9 cellular contexts compared by ENCODE assay signal in the genomic region with DNA sequence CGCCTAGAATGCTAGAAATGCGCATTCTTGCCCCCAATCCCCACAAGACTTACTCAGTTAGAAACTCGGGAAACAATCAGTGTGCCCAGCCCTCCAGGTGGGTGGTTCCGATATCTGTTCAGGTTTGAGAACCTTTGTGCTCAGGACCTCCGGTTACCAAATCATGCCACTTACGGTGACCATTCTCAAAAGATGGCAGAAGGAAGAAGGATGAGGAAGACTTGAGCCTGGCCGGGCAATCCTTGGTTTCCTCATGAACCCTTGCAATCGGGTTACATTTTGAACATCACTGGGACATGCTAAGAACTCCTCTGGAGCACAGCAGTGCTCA. TPM values are rescaled to one million over a fixed set of nuclear protein-coding genes. Genes with fewer than 3 reads are reported as not detected.
A peak's percentile ranks its signal among the peaks of the same experiment; 100 is the strongest.
DNase-seq lines count a peak whose midpoint lies in the region; ATAC-seq lines count a peak whose summit lies in the region.
"Had no signal": no experiment of that assay in that cellular context is flagged by ENCODE, and none has a peak within 500 bp of the region (broad histone marks: within the 10 kb centered on the region; RNA-seq: fewer than 3 reads in every experiment).

No MANE protein-coding gene starts in this region.

- peaks cover 43% of the 10 kb centered on the region for H3K4me1 ChIP-seq in effector memory CD4-positive, alpha-beta T cell (ENCODE audit: control insufficient read depth, insufficient read depth, low read length, poor library complexity, severe bottlenecking)

- peak overlapping the region; percentile 74 for H3K4me3 Mint-ChIP-seq in activated CD4-positive, alpha-beta T cell treated with anti-CD3 and anti-CD28 coated beads, Interleukin-2, amount 10 ng/mL, durations not matched to agents 24 days and 14 days
- peak overlapping the region; percentile 74 for H3K4me3 Mint-ChIP-seq in stimulated activated naive CD8-positive, alpha-beta T cell treated with anti-CD3 and anti-CD28 coated beads, Interleukin-15, Interleukin-2, amounts not matched to agents 100 ng/mL and 50 ng/mL, for 24 hours

- H3K9me3 ChIP-seq in MG63 = no peaks in the 10 kb centered on the region
- no peaks in the 10 kb centered on the region for H3K9me3 ChIP-seq in effector memory CD4-positive, alpha-beta T cell (ENCODE audit: control insufficient read depth, low read length)

- peaks cover 1% of the 10 kb centered on the region for H3K36me3 Mint-ChIP-seq in activated CD4-positive, alpha-beta T cell treated with anti-CD3 and anti-CD28 coated beads, Interleukin-2, amount 10 ng/mL, durations not matched to agents 24 days and 14 days (ENCODE audit: low read depth)
- no peaks in the 10 kb centered on the region for H3K36me3 Mint-ChIP-seq in stimulated activated naive CD8-positive, alpha-beta T cell treated with anti-CD3 and anti-CD28 coated beads, Interleukin-15, Interleukin-2, amounts not matched to agents 100 ng/mL and 50 ng/mL, for 24 hours (ENCODE audit: low read depth)

- H3K27me3 Mint-ChIP-seq in activated CD4-positive, alpha-beta T cell treated with anti-CD3 and anti-CD28 coated beads, Interleukin-2, amount 10 ng/mL, durations not matched to agents 24 days and 14 days = peaks cover 1% of the 10 kb centered on the region
- H3K27me3 Mint-ChIP-seq in stimulated activated naive CD8-positive, alpha-beta T cell treated with anti-CD3 and anti-CD28 coated beads, Interleukin-15, Interleukin-2, amounts not matched to agents 100 ng/mL and 50 ng/mL, for 24 hours = peaks cover 18% of the 10 kb centered on the region

- H3K4me3 ChIP-seq in MG63 = peak overlapping the region; percentile 48
- H3K4me3 ChIP-seq in effector memory CD4-positive, alpha-beta T cell (ENCODE audit: insufficient read depth, low read depth, low read length, poor library complexity, severe bottlenecking) = peak overlapping the region; percentile 63

- no peaks in the 10 kb centered on the region for H3K36me3 ChIP-seq in MG63
- H3K36me3 ChIP-seq in effector memory CD4-positive, alpha-beta T cell (ENCODE audit: control insufficient read depth, insufficient read depth, low read length) = no peaks in the 10 kb centered on the region

- no peak for DNase-seq in activated CD4-positive, alpha-beta T cell treated with anti-CD3 and anti-CD28 coated beads, Interleukin-2, amount 10 ng/mL, durations not matched to agents 24 days and 14 days
- no peak for DNase-seq in activated CD4-positive, alpha-beta T cell treated with anti-CD3 and anti-CD28 coated beads for 48 hours
- no peak for DNase-seq in MG63
- DNase-seq in effector memory CD4-positive, alpha-beta T cell = no peak
- no peak for DNase-seq in substantia nigra (lab: John Stamatoyannopoulos, UW)
- DNase-seq: NCI-H2029 treated with DMSO at 0.1 percent for 48 hours had no signal

- no peak for ATAC-seq in HG03039 (IDR thresholded peaks at IDR 0.05; ENCODE audit: unreplicated experiment)
- ATAC-seq in HG03159 (IDR thresholded peaks at IDR 0.05; ENCODE audit: unreplicated experiment) = no peak

- H3K4me1 Mint-ChIP-seq in activated CD4-positive, alpha-beta T cell treated with anti-CD3 and anti-CD28 coated beads, Interleukin-2, amount 10 ng/mL, durations not matched to agents 24 days and 14 days = peaks cover 58% of the 10 kb centered on the region
- H3K4me1 Mint-ChIP-seq in stimulated activated naive CD8-positive, alpha-beta T cell treated with anti-CD3 and anti-CD28 coated beads, Interleukin-15, Interleukin-2, amounts not matched to agents 100 ng/mL and 50 ng/mL, for 24 hours (ENCODE audit: low read depth) = peaks cover 87% of the 10 kb centered on the region

- no peaks in the 10 kb centered on the region for H3K27me3 ChIP-seq in MG63
- H3K27me3 ChIP-seq in effector memory CD4-positive, alpha-beta T cell (replicated peaks; ENCODE audit: control insufficient read depth, insufficient read depth, low read length, poor library complexity, severe bottlenecking) = no peaks in the 10 kb centered on the region

- H3K27ac Mint-ChIP-seq in activated CD4-positive, alpha-beta T cell treated with anti-CD3 and anti-CD28 coated beads, Interleukin-2, amount 10 ng/mL, durations not matched to agents 24 days and 14 days = peak overlapping the region; percentile 92
- H3K27ac Mint-ChIP-seq in stimulated activated naive CD8-positive, alpha-beta T cell treated with anti-CD3 and anti-CD28 coated beads, Interleukin-15, Interleukin-2, amounts not matched to agents 100 ng/mL and 50 ng/mL, for 24 hours = peak overlapping the region; percentile 94

- H3K27ac ChIP-seq in effector memory CD4-positive, alpha-beta T cell (ENCODE audit: insufficient read depth, low read length, poor library complexity, severe bottlenecking) = peak overlapping the region; percentile 64
- no peak overlapping the region for H3K27ac ChIP-seq in substantia nigra (ENCODE audit: low read depth, low read length, poor library complexity, severe bottlenecking)

- H3K9me3 Mint-ChIP-seq in activated CD4-positive, alpha-beta T cell treated with anti-CD3 and anti-CD28 coated beads, Interleukin-2, amount 10 ng/mL, durations not matched to agents 24 days and 14 days = no peaks in the 10 kb centered on the region
- no peaks in the 10 kb centered on the region for H3K9me3 Mint-ChIP-seq in stimulated activated naive CD8-positive, alpha-beta T cell treated with anti-CD3 and anti-CD28 coated beads, Interleukin-15, Interleukin-2, amounts not matched to agents 100 ng/mL and 50 ng/mL, for 24 hours

- intact Hi-C loops in activated CD4-positive, alpha-beta T cell treated with anti-CD3 and anti-CD28 coated beads, Interleukin-2, amount 10 ng/mL, durations not matched to agents 24 days and 14 days (cut with micrococcal nuclease) = loop anchor here (1.0 to 5.0 kb wide), 5 partner anchors 11 to 82 kb away; no protein-coding TSS in a partner anchor

RNA-seq across cellular contexts. Expression of gene RBM17, which starts 52.1 kb away (rescaled TPM):
- total RNA-seq in activated CD4-positive, alpha-beta T cell treated with anti-CD3 and anti-CD28 coated beads, Interleukin-2, amount 10 ng/mL, durations not matched to agents 24 days and 14 days = 258 and 262 TPM in 2 replicates
- total RNA-seq in MG63 (2014; rRNA removed; shearing (Covaris generic); ENCODE audit: low replicate concordance) = 27.2 and 99.9 TPM in 2 replicates
